17 cellular contexts compared by ENCODE assay signal in genomic region chr4:39308576-39308975, GRCh38. TPM values are rescaled to one million over a fixed set of nuclear protein-coding genes. Genes with fewer than 3 reads are reported as not detected.
A peak's percentile ranks its signal among the peaks of the same experiment; 100 is the strongest.
DNase-seq lines count a peak whose midpoint lies in the region; ATAC-seq and TF ChIP-seq lines count a peak whose summit lies in the region.
"Had no signal": no experiment of that assay in that cellular context is flagged by ENCODE, and none has a peak within 500 bp of the region (broad histone marks: within the 10 kb centered on the region; RNA-seq: fewer than 3 reads in every experiment).

No MANE protein-coding gene starts in this region.

- H3K27me3 Mint-ChIP-seq in activated CD8-positive, alpha-beta memory T cell treated with anti-CD3 and anti-CD28 coated beads, Interleukin-2, amount 10 ng/mL, durations not matched to agents 7 days and 5 days, result no peaks in the 10 kb centered on the region

- intact Hi-C loops in psoas muscle (cut with DNase I), result no loop called here

- no peak for TF ChIP-seq CTCF in psoas muscle (IDR thresholded peaks at IDR 0.05)

- H3K27ac Mint-ChIP-seq in activated CD8-positive, alpha-beta memory T cell treated with anti-CD3 and anti-CD28 coated beads, Interleukin-2, amount 10 ng/mL, durations not matched to agents 7 days and 5 days, result no peak overlapping the region

- CTCF ChIA-PET in activated CD8-positive, alpha-beta memory T cell treated with anti-CD3 and anti-CD28 coated beads, Interleukin-2, amount 10 ng/mL, durations not matched to agents 7 days and 5 days (lab: Charles Lee), result no interaction called here

- H3K36me3 ChIP-seq in psoas muscle (ENCODE audit: insufficient read depth in 1 of 2, low read depth in 1 of 2), result peaks cover 8 to 75% of the 10 kb centered on the region in 2 donors

- WGBS in psoas muscle, 3 donors, result 42 to 47% (median 47%) methylated on average over 6 of the region's 6 CpGs

- peaks cover 63% of the 10 kb centered on the region for H3K36me3 Mint-ChIP-seq in activated CD8-positive, alpha-beta memory T cell treated with anti-CD3 and anti-CD28 coated beads, Interleukin-2, amount 10 ng/mL, durations not matched to agents 7 days and 5 days

- no peaks in the 10 kb centered on the region for H3K9me3 ChIP-seq in psoas muscle
- H3K9me3 ChIP-seq: HAP-1, spleen, stomach had no signal

- H3K9me3 Mint-ChIP-seq in activated CD8-positive, alpha-beta memory T cell treated with anti-CD3 and anti-CD28 coated beads, Interleukin-2, amount 10 ng/mL, durations not matched to agents 7 days and 5 days (ENCODE audit: low read depth), result no peaks in the 10 kb centered on the region

- no peaks in the 10 kb centered on the region for H3K4me1 ChIP-seq in psoas muscle
- H3K4me1 ChIP-seq: spleen had no signal

- no peaks in the 10 kb centered on the region for H3K27me3 ChIP-seq in psoas muscle (ENCODE audit: insufficient read depth in 3 of 3, low read length in 2 of 3)
- H3K27me3 ChIP-seq: spleen, stomach had no signal

- no peak overlapping the region for H3K4me3 ChIP-seq in psoas muscle
- H3K4me3 ChIP-seq: HAP-1, spleen, stomach had no signal

- peak; percentile 49 for DNase-seq in DMS 273 (lab: John Stamatoyannopoulos, UW; ENCODE audit: unreplicated experiment)
- no peak for DNase-seq in DMS 273 treated with DMSO at 0.1 percent for 48 hours (lab: John Stamatoyannopoulos, UW)
- peak; percentile 37 for DNase-seq in NCI-H2196 treated with DMSO at 0.1 percent for 48 hours (lab: John Stamatoyannopoulos, UW; ENCODE audit: unreplicated experiment)
- DNase-seq in dermis microvascular lymphatic vessel endothelial cell (ENCODE audit: low read depth in 2 of 2), result peak; percentile 84 to 88
- DNase-seq in psoas muscle, result no peak
- DNase-seq in stimulated activated CD4-positive, alpha-beta T cell treated with anti-CD3 and anti-CD28 coated beads, Interleukin-2, amount 100 ng/mL, for 24 hours, result no peak
- DNase-seq in activated CD8-positive, alpha-beta memory T cell treated with anti-CD3 and anti-CD28 coated beads, Interleukin-2, amount 10 ng/mL, durations not matched to agents 7 days and 5 days, result no peak
- DNase-seq: activated CD4-positive, CD25-positive, alpha-beta regulatory T cell; activated naive CD4-positive, alpha-beta T cell treated with Interleukin-2 at 50 U/mL for 16 hours; MV-4-11; NCI-H69; spleen; stomach had no signal

- peak overlapping the region; percentile 17 for H3K27ac ChIP-seq in psoas muscle
- H3K27ac ChIP-seq: 22Rv1, C4-2B, stomach had no signal

- H3K4me3 Mint-ChIP-seq in activated CD8-positive, alpha-beta memory T cell treated with anti-CD3 and anti-CD28 coated beads, Interleukin-2, amount 10 ng/mL, durations not matched to agents 7 days and 5 days, result no peak overlapping the region

- ATAC-seq in psoas muscle, result peak in 2 of 4 donors; percentile 35 to 44
- ATAC-seq in HG03432 (IDR thresholded peaks at IDR 0.05; ENCODE audit: unreplicated experiment), result no peak
- no peak for ATAC-seq in activated CD8-positive, alpha-beta memory T cell treated with anti-CD3 and anti-CD28 coated beads, Interleukin-2, amount 10 ng/mL, durations not matched to agents 7 days and 5 days

- peaks cover 10% of the 10 kb centered on the region for H3K4me1 Mint-ChIP-seq in activated CD8-positive, alpha-beta memory T cell treated with anti-CD3 and anti-CD28 coated beads, Interleukin-2, amount 10 ng/mL, durations not matched to agents 7 days and 5 days

RNA-seq across cellular contexts. Expression of gene RFC1, which starts 57.6 kb away (rescaled TPM):
- total RNA-seq in dermis microvascular lymphatic vessel endothelial cell, result 47.6 and 50.8 TPM in 2 replicates
- total RNA-seq in psoas muscle, result 10 to 100 TPM; 13.4 to 21.0 (median 15.8) TPM
- polyA plus RNA-seq in psoas muscle, result 10 to 100 TPM in 1 of 3 donors, 1 to 10 TPM in 2; 6.7 to 18.9 (median 7.4) TPM
- total RNA-seq in activated CD8-positive, alpha-beta memory T cell treated with anti-CD3 and anti-CD28 coated beads, Interleukin-2, amount 10 ng/mL, durations not matched to agents 7 days and 5 days, result 10 to 100 TPM; 72.1 to 94.7 TPM

Comparison
In these comparisons a context has a peak if more than half of its experiments do, and no peak if none do; other contexts are left out.
1. DNase-seq: peak in DMS 273 (single experiment), NCI-H2196 treated with DMSO at 0.1 percent for 48 hours (single experiment) and dermis microvascular lymphatic vessel endothelial cell (2 of 2); none in DMS 273 treated with DMSO at 0.1 percent for 48 hours (single experiment), psoas muscle (0 of 2), stimulated activated CD4-positive, alpha-beta T cell treated with anti-CD3 and anti-CD28 coated beads, Interleukin-2, amount 100 ng/mL, for 24 hours (0 of 2) and activated CD8-positive, alpha-beta memory T cell treated with anti-CD3 and anti-CD28 coated beads, Interleukin-2, amount 10 ng/mL, durations not matched to agents 7 days and 5 days (single experiment).